1 cellular context compared by ENCODE assay signal in the genomic region with DNA sequence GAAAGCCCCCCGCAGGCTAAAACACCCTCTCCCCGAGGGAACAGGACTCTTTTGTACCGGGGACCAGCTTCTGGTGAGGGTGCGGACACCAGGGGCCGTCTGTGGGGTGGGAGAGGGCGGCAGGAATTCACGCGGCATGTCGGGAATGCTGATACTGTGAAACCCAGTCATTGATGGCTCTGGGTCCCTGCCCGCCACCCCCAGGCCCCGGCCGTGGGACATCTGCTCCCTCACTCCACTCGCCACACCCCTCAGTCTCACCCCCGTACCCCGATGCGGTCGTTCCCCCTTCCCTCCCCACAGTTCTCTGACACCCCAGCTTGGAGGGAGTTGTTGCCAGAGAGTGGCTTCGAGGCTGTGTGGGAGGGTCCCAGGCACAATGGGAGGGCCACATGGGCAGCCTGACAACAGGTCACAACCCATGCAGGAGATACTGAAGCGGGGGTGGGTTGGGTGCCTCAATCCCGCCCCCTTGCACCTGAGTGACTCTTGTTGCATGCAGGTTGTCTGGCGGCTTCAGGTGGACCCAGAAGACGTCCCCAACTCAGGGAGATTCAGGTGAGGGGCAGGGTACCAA.
TF ChIP-seq lines count a peak whose summit lies in the region.

No MANE protein-coding gene starts in this region.

TF ChIP-seq in GM23338, 12 proteins besides CTCF, POLR2A, EP300 and RAD21 (continued from another document):
- TF ChIP-seq, protein P1, sequence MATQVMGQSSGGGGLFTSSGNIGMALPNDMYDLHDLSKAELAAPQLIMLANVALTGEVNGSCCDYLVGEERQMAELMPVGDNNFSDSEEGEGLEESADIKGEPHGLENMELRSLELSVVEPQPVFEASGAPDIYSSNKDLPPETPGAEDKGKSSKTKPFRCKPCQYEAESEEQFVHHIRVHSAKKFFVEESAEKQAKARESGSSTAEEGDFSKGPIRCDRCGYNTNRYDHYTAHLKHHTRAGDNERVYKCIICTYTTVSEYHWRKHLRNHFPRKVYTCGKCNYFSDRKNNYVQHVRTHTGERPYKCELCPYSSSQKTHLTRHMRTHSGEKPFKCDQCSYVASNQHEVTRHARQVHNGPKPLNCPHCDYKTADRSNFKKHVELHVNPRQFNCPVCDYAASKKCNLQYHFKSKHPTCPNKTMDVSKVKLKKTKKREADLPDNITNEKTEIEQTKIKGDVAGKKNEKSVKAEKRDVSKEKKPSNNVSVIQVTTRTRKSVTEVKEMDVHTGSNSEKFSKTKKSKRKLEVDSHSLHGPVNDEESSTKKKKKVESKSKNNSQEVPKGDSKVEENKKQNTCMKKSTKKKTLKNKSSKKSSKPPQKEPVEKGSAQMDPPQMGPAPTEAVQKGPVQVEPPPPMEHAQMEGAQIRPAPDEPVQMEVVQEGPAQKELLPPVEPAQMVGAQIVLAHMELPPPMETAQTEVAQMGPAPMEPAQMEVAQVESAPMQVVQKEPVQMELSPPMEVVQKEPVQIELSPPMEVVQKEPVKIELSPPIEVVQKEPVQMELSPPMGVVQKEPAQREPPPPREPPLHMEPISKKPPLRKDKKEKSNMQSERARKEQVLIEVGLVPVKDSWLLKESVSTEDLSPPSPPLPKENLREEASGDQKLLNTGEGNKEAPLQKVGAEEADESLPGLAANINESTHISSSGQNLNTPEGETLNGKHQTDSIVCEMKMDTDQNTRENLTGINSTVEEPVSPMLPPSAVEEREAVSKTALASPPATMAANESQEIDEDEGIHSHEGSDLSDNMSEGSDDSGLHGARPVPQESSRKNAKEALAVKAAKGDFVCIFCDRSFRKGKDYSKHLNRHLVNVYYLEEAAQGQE (IDR thresholded peaks at IDR 0.05; ENCODE audit: unreplicated experiment): no peak
- no peak for TF ChIP-seq EZH2phosphoT487 (IDR thresholded peaks at IDR 0.05; ENCODE audit: unreplicated experiment)
- TF ChIP-seq, protein P2, sequence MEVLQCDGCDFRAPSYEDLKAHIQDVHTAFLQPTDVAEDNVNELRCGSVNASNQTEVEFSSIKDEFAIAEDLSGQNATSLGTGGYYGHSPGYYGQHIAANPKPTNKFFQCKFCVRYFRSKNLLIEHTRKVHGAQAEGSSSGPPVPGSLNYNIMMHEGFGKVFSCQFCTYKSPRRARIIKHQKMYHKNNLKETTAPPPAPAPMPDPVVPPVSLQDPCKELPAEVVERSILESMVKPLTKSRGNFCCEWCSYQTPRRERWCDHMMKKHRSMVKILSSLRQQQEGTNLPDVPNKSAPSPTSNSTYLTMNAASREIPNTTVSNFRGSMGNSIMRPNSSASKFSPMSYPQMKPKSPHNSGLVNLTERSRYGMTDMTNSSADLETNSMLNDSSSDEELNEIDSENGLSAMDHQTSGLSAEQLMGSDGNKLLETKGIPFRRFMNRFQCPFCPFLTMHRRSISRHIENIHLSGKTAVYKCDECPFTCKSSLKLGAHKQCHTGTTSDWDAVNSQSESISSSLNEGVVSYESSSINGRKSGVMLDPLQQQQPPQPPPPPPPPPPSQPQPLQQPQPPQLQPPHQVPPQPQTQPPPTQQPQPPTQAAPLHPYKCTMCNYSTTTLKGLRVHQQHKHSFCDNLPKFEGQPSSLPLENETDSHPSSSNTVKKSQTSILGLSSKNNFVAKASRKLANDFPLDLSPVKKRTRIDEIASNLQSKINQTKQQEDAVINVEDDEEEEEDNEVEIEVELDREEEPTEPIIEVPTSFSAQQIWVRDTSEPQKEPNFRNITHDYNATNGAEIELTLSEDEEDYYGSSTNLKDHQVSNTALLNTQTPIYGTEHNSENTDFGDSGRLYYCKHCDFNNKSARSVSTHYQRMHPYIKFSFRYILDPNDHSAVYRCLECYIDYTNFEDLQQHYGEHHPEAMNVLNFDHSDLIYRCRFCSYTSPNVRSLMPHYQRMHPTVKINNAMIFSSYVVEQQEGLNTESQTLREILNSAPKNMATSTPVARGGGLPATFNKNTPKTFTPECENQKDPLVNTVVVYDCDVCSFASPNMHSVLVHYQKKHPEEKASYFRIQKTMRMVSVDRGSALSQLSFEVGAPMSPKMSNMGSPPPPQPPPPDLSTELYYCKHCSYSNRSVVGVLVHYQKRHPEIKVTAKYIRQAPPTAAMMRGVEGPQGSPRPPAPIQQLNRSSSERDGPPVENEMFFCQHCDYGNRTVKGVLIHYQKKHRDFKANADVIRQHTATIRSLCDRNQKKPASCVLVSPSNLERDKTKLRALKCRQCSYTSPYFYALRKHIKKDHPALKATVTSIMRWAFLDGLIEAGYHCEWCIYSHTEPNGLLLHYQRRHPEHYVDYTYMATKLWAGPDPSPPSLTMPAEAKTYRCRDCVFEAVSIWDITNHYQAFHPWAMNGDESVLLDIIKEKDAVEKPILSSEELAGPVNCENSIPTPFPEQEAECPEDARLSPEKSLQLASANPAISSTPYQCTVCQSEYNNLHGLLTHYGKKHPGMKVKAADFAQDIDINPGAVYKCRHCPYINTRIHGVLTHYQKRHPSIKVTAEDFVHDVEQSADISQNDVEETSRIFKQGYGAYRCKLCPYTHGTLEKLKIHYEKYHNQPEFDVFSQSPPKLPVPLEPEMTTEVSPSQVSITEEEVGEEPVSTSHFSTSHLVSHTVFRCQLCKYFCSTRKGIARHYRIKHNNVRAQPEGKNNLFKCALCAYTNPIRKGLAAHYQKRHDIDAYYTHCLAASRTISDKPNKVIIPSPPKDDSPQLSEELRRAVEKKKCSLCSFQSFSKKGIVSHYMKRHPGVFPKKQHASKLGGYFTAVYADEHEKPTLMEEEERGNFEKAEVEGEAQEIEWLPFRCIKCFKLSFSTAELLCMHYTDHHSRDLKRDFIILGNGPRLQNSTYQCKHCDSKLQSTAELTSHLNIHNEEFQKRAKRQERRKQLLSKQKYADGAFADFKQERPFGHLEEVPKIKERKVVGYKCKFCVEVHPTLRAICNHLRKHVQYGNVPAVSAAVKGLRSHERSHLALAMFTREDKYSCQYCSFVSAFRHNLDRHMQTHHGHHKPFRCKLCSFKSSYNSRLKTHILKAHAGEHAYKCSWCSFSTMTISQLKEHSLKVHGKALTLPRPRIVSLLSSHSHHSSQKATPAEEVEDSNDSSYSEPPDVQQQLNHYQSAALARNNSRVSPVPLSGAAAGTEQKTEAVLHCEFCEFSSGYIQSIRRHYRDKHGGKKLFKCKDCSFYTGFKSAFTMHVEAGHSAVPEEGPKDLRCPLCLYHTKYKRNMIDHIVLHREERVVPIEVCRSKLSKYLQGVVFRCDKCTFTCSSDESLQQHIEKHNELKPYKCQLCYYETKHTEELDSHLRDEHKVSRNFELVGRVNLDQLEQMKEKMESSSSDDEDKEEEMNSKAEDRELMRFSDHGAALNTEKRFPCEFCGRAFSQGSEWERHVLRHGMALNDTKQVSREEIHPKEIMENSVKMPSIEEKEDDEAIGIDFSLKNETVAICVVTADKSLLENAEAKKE (CRISPR knock-in tag; IDR thresholded peaks at IDR 0.05): no peak
- no peak for TF ChIP-seq ZNF331 (CRISPR knock-in tag; IDR thresholded peaks at IDR 0.05; ENCODE audit: low read depth)
- TF ChIP-seq JUNB (IDR thresholded peaks at IDR 0.05; ENCODE audit: unreplicated experiment): no peak
